8 cellular contexts compared by ENCODE assay signal in the genomic region with DNA sequence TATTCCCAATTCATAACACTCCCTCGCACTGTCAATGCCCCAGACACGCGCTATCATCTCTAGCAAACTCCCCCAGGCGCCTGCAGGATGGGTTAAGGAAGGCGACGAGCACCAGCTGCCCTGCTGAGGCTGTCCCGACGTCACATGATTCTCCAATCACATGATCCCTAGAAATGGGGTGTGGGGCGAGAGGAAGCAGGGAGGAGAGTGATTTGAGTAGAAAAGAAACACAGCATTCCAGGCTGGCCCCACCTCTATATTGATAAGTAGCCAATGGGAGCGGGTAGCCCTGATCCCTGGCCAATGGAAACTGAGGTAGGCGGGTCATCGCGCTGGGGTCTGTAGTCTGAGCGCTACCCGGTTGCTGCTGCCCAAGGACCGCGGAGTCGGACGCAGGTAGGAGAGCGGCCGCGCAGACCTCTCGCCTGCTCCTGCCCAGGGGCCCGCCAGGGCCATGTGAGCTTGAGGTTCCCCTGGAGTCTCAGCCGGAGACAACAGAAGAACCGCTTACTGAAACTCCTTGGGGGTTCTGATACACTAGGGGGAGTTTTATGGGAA. TPM values are rescaled to one million over a fixed set of nuclear protein-coding genes. Genes with fewer than 3 reads are reported as not detected.
A peak's percentile ranks its signal among the peaks of the same experiment; 100 is the strongest.
DNase-seq lines count a peak whose midpoint lies in the region; ATAC-seq and TF ChIP-seq lines count a peak whose summit lies in the region.

TSS of gene GRN (plus strand) at position 364 of the 558 bp plus-strand sequence. CDS start 3,863 bp downstream, outside the sequence.

- DNase-seq in NCI-H2227 treated with DMSO at 0.1 percent for 48 hours (lab: John Stamatoyannopoulos, UW) (peak; percentile 99), activated B cell treated with CpG ODN at 0.5 μM for 24 hours (peak; percentile 76), caudate nucleus (lab: John Stamatoyannopoulos, UW) (peak; percentile 74 to 99 (median 95)), immature natural killer cell (peak; percentile 84 to 86 (median 85)), smooth muscle cell of the brain vasculature (ENCODE audit: low read depth, low spot score) (peak; percentile 97)

- H3K27ac ChIP-seq in 22Rv1, result peak within 1 kb of the TSS; percentile 55
- peak within 1 kb of the TSS; percentile 87 for H3K27ac ChIP-seq in caudate nucleus (ENCODE audit: low read depth, low read length)

- intact Hi-C loops in activated B cell treated with CpG ODN at 0.5 μM for 24 hours (cut with micrococcal nuclease), result loop anchor here (1.0 to 10.0 kb wide), 10 partner anchors 9 to 970 kb away; partner anchors contain the start of genes G6PC3, HDAC5, HROB and MAP3K14

- H3K27ac Mint-ChIP-seq in activated B cell treated with CpG ODN at 0.5 μM for 24 hours, result peak within 1 kb of the TSS; percentile 89
- peak within 1 kb of the TSS; percentile 48 to 84 (median 75) for H3K27ac Mint-ChIP-seq in immature natural killer cell

- H3K27me3 Mint-ChIP-seq in activated B cell treated with CpG ODN at 0.5 μM for 24 hours (no peaks in the 10 kb centered on the region), immature natural killer cell (ENCODE audit: low read depth in 3 of 3) (peaks cover 2 to 9% (median 6%) of the 10 kb centered on the region in 3 donors)

- peaks cover 58% of the 10 kb centered on the region for H3K4me1 Mint-ChIP-seq in activated B cell treated with CpG ODN at 0.5 μM for 24 hours
- peaks cover 29 to 33% of the 10 kb centered on the region in 2 donors for H3K4me1 Mint-ChIP-seq in immature natural killer cell

- POLR2A ChIA-PET in activated B cell treated with CpG ODN at 0.5 μM for 24 hours (lab: Charles Lee), result interaction anchor here (0.6 to 8.7 kb wide), 19 partner anchors 9 to 1135 kb away, joined by 3 to 241 read pairs (median 6); partner anchors contain the start of genes ATXN7L3, GPATCH8, HROB and SLC25A39

- CTCF ChIA-PET in activated B cell treated with CpG ODN at 0.5 μM for 24 hours (lab: Charles Lee), result interaction anchor here (0.8 to 2.2 kb wide), 19 partner anchors 9 to 401 kb away, joined by 3 to 38 read pairs (median 5); partner anchors contain the start of genes FAM171A2 and HDAC5

- TF ChIP-seq CTCF in 22Rv1 (IDR thresholded peaks at IDR 0.05) (no peak), activated B cell treated with CpG ODN at 0.5 μM for 24 hours (IDR thresholded peaks at IDR 0.05) (no peak)

- H3K36me3 Mint-ChIP-seq in activated B cell treated with CpG ODN at 0.5 μM for 24 hours (ENCODE audit: low read depth) (peaks cover 21% of the 10 kb centered on the region), immature natural killer cell (no peaks in the 10 kb centered on the region)

- H3K4me3 Mint-ChIP-seq in activated B cell treated with CpG ODN at 0.5 μM for 24 hours (peak within 1 kb of the TSS; percentile 97), immature natural killer cell (peak within 1 kb of the TSS; percentile 89 to 96 (median 94))

- H3K9me3 Mint-ChIP-seq in activated B cell treated with CpG ODN at 0.5 μM for 24 hours (no peaks in the 10 kb centered on the region), immature natural killer cell (no peaks in the 10 kb centered on the region)

- peak; percentile 44 for ATAC-seq in GM18519 (IDR thresholded peaks at IDR 0.05; ENCODE audit: low FRiP score, unreplicated experiment)
- ATAC-seq in HG03103 (IDR thresholded peaks at IDR 0.05; ENCODE audit: low read depth, unreplicated experiment), result peak; percentile 51
- ATAC-seq in activated B cell treated with CpG ODN at 0.5 μM for 24 hours (ENCODE audit: low read depth), result peak; percentile 70

RNA-seq across cellular contexts. Expression of gene GRN, which starts in this region (rescaled TPM):
- 229 and 250 TPM in 2 replicates for total RNA-seq in activated B cell treated with CpG ODN at 0.5 μM for 24 hours
- 100 to 1,000 TPM in 1 of 3 donors, 10 to 100 TPM in 2; 50.9 to 103 (median 73.3) TPM for polyA plus RNA-seq in immature natural killer cell

Comparison
In these comparisons a context has a peak if more than half of its experiments do, and no peak if none do; other contexts are left out.
1. Peak in every context shown above with its lines: DNase-seq, ATAC-seq and H3K27ac ChIP-seq.